Comparison of ENCODE assay signal across 26 cellular contexts in the genomic region with DNA sequence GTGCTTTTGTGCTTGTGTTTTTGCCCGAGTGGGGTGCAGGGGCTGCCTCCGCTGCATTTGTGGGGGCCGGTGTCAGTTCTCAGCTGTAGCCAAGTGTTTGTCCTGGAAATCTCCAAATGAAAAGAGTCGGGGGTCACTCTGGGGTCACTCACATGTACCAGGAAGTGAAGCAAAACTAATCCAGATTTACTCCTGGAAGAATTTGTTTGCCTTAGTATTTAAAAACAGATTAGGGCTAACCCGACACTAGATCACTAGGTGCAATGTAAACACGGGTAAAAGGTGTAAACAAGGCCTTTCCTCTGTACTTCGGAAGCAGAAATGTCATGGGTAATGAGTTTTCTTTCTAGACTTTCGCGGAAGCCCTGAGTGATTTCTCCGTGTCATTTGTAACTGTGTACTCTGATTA. TPM values are rescaled to one million over a fixed set of nuclear protein-coding genes. Genes with fewer than 3 reads are reported as not detected.
A peak's percentile ranks its signal among the peaks of the same experiment; 100 is the strongest.
DNase-seq lines count a peak whose midpoint lies in the region; ATAC-seq and TF ChIP-seq lines count a peak whose summit lies in the region.
"Had no signal": no experiment of that assay in that cellular context is flagged by ENCODE, and none has a peak within 500 bp of the region (broad histone marks: within the 10 kb centered on the region; RNA-seq: fewer than 3 reads in every experiment).

No MANE protein-coding gene starts in this region.

- in situ Hi-C loops in transverse colon (cut with MboI; ENCODE audit: low pct_ligation_motif_present in 1 of 4, low pct_unique_long_range_greater_than_20kb in 1 of 4, low sequenced_read_pairs in 3 of 4) = no loop called here

- no peak overlapping the region for H3K4me3 ChIP-seq in NT2/D1 (ENCODE audit: insufficient read length, low read depth)
- H3K4me3 ChIP-seq in transverse colon = no peak overlapping the region
- H3K4me3 ChIP-seq: esophagus muscularis mucosa, SJCRH30, skin epidermis, thoracic aorta had no signal

- no peak for ATAC-seq in HG03108 (IDR thresholded peaks at IDR 0.05; ENCODE audit: unreplicated experiment)
- ATAC-seq in HG02610 (IDR thresholded peaks at IDR 0.05; ENCODE audit: unreplicated experiment) = no peak
- ATAC-seq: left lobe of liver; natural killer cell treated with Interleukin-12 subunit alpha and Interleukin-12 subunit beta and Interleukin-15 and Interleukin-18, amount 100 ng/mL, for 72 hours; Panc1 had no signal

- no peak overlapping the region for H3K9ac ChIP-seq in NT2/D1 (ENCODE audit: insufficient read length, low read depth)

- peaks cover 12% of the 10 kb centered on the region for H3K4me1 ChIP-seq in NT2/D1 (ENCODE audit: insufficient read depth, insufficient read length)
- H3K4me1 ChIP-seq in transverse colon = no peaks in the 10 kb centered on the region
- H3K4me1 ChIP-seq: esophagus muscularis mucosa had no signal

- H3K9me3 Mint-ChIP-seq in nephron progenitor cell = no peaks in the 10 kb centered on the region
- H3K9me3 Mint-ChIP-seq: activated CD4-positive, alpha-beta T cell treated with anti-CD3 and anti-CD28 coated beads, Interleukin-2, amount 10 ng/mL, durations not matched to agents 7 days and 5 days; activated naive CD8-positive, alpha-beta T cell treated with anti-CD3 and anti-CD28 coated beads for 36 hours; activated T-helper 2 cell treated with anti-CD3 and anti-CD28 coated beads, Interferon-gamma antibody, Interleukin-2, Interleukin-4, amounts not matched to agents 10 μg/mL and 5 μg/mL and 100 μg/mL, durations not matched to agents 14 hours and 24 hours and 36 hours; natural killer cell treated with Interleukin-12 subunit alpha and Interleukin-12 subunit beta and Interleukin-15 and Interleukin-18, amount 100 ng/mL, for 72 hours had no signal

- peak; percentile 80 for DNase-seq in DMS53 (lab: John Stamatoyannopoulos, UW)
- peak; percentile 67 for DNase-seq in NCI-H2029 (lab: John Stamatoyannopoulos, UW)
- DNase-seq in NT2/D1 (ENCODE audit: low read depth, low spot score) = peak; percentile 38
- peak; percentile 25 for DNase-seq in nephron progenitor cell
- DNase-seq in transverse colon = no peak
- no peak for DNase-seq in mucosa of gallbladder (ENCODE audit: low spot score)
- DNase-seq: activated CD4-positive, alpha-beta T cell treated with anti-CD3 and anti-CD28 coated beads, Interleukin-2, amount 10 ng/mL, durations not matched to agents 7 days and 5 days; activated naive CD8-positive, alpha-beta T cell treated with anti-CD3 and anti-CD28 coated beads for 36 hours; effector CD8-positive, alpha-beta T cell; GOT3; NCI-H526; stimulated activated CD4-positive, alpha-beta T cell treated with anti-CD3 and anti-CD28 coated beads, Interleukin-2, amount 100 ng/mL, for 24 hours; stimulated activated naive CD4-positive, alpha-beta T cell had no signal

- no peak for TF ChIP-seq EP300 in transverse colon (IDR thresholded peaks at IDR 0.05; ENCODE audit: low read depth)

- H3K9me3 ChIP-seq in NT2/D1 (ENCODE audit: insufficient read depth, low read length) = no peaks in the 10 kb centered on the region
- no peaks in the 10 kb centered on the region for H3K9me3 ChIP-seq in transverse colon
- H3K9me3 ChIP-seq: esophagus muscularis mucosa, SJCRH30, thoracic aorta had no signal

- H3K27ac ChIP-seq in transverse colon = no peak overlapping the region
- H3K27ac ChIP-seq: esophagus muscularis mucosa, SJCRH30, skin epidermis, thoracic aorta had no signal

- intact Hi-C loops in transverse colon (cut with DNase I; ENCODE audit: low total_unique reads) = no loop called here

- TF ChIP-seq CTCF in nephron progenitor cell (IDR thresholded peaks at IDR 0.05) (no peak), transverse colon (IDR thresholded peaks at IDR 0.05) (no peak)

- H3K4me1 Mint-ChIP-seq in nephron progenitor cell = peaks cover 87% of the 10 kb centered on the region
- H3K4me1 Mint-ChIP-seq: activated CD4-positive, alpha-beta T cell treated with anti-CD3 and anti-CD28 coated beads, Interleukin-2, amount 10 ng/mL, durations not matched to agents 7 days and 5 days; activated naive CD8-positive, alpha-beta T cell treated with anti-CD3 and anti-CD28 coated beads for 36 hours; CD14-positive monocyte had no signal

- H3K4me3 Mint-ChIP-seq in nephron progenitor cell = peak overlapping the region; percentile 53
- H3K4me3 Mint-ChIP-seq: activated CD4-positive, alpha-beta T cell treated with anti-CD3 and anti-CD28 coated beads, Interleukin-2, amount 10 ng/mL, durations not matched to agents 7 days and 5 days; activated naive CD8-positive, alpha-beta T cell treated with anti-CD3 and anti-CD28 coated beads for 36 hours; brain; CD14-positive monocyte; natural killer cell treated with Interleukin-12 subunit alpha and Interleukin-12 subunit beta and Interleukin-15 and Interleukin-18, amount 100 ng/mL, for 72 hours had no signal

- no peaks in the 10 kb centered on the region for H3K36me3 ChIP-seq in NT2/D1 (ENCODE audit: insufficient read depth, insufficient read length, low read length)
- no peaks in the 10 kb centered on the region for H3K36me3 ChIP-seq in transverse colon
- H3K36me3 ChIP-seq: SJCRH30, thoracic aorta had no signal

- H3K36me3 Mint-ChIP-seq in nephron progenitor cell (ENCODE audit: low read depth) = peaks cover 20% of the 10 kb centered on the region
- H3K36me3 Mint-ChIP-seq: activated naive CD8-positive, alpha-beta T cell treated with anti-CD3 and anti-CD28 coated beads for 36 hours; CD14-positive monocyte; natural killer cell treated with Interleukin-12 subunit alpha and Interleukin-12 subunit beta and Interleukin-15 and Interleukin-18, amount 100 ng/mL, for 72 hours had no signal

- 49 to 52% methylated on average over 9 to 10 of the region's 10 CpGs for WGBS in transverse colon (ENCODE audit: low coverage in 1 of 2), 2 donors

- peaks cover 4% of the 10 kb centered on the region for H3K27me3 Mint-ChIP-seq in nephron progenitor cell (ENCODE audit: low read depth, poor library complexity)

- H3K27me3 ChIP-seq in NT2/D1 (ENCODE audit: insufficient read depth, insufficient read length) (peaks cover 46% of the 10 kb centered on the region), transverse colon (no peaks in the 10 kb centered on the region)
- H3K27me3 ChIP-seq: esophagus muscularis mucosa, SJCRH30 had no signal

- TF ChIP-seq POLR2A in transverse colon (IDR thresholded peaks at IDR 0.05) = no peak

- H3K27ac Mint-ChIP-seq in nephron progenitor cell = peak overlapping the region; percentile 98
- H3K27ac Mint-ChIP-seq: activated CD4-positive, alpha-beta T cell treated with anti-CD3 and anti-CD28 coated beads, Interleukin-2, amount 10 ng/mL, durations not matched to agents 7 days and 5 days; activated naive CD8-positive, alpha-beta T cell treated with anti-CD3 and anti-CD28 coated beads for 36 hours; activated T-helper 2 cell treated with anti-CD3 and anti-CD28 coated beads, Interferon-gamma antibody, Interleukin-2, Interleukin-4, amounts not matched to agents 10 μg/mL and 5 μg/mL and 100 μg/mL, durations not matched to agents 14 hours and 24 hours and 36 hours; CD14-positive monocyte; natural killer cell treated with Interleukin-12 subunit alpha and Interleukin-12 subunit beta and Interleukin-15 and Interleukin-18, amount 100 ng/mL, for 72 hours had no signal

RNA-seq across cellular contexts. Expression of gene GBX2, which starts 50.3 kb away (rescaled TPM):
- total RNA-seq in transverse colon (not detected), mucosa of gallbladder (not detected)
- total RNA-seq: activated CD4-positive, alpha-beta T cell treated with anti-CD3 and anti-CD28 coated beads, Interleukin-2, amount 10 ng/mL, durations not matched to agents 7 days and 5 days; activated naive CD8-positive, alpha-beta T cell treated with anti-CD3 and anti-CD28 coated beads for 36 hours; activated T-helper 2 cell treated with anti-CD3 and anti-CD28 coated beads, Interferon-gamma antibody, Interleukin-2, Interleukin-4, amounts not matched to agents 10 μg/mL and 5 μg/mL and 100 μg/mL, durations not matched to agents 14 hours and 24 hours and 36 hours; esophagus muscularis mucosa; left lobe of liver; natural killer cell treated with Interleukin-12 subunit alpha and Interleukin-12 subunit beta and Interleukin-15 and Interleukin-18, amount 100 ng/mL, for 72 hours; T-helper 1 cell treated with Interleukin-12 subunit alpha and Interleukin-12 subunit beta and Interleukin-4 antibody, amounts not matched to agents 30 ng/mL and 1 ng/mL, for 36 hours; thoracic aorta had no signal

Comparison
In these comparisons a context has a peak if more than half of its experiments do, and no peak if none do; other contexts are left out.
1. DNase-seq: peak in DMS53 (single experiment), NCI-H2029 (single experiment), NT2/D1 (single experiment) and nephron progenitor cell (single experiment); none in transverse colon (single experiment) and mucosa of gallbladder (single experiment).